ENCODE assay signal across 1 cellular context in genomic region chr17:28849281-28849680, GRCh38.
A peak's percentile ranks its signal among the peaks of the same experiment; 100 is the strongest.
TF ChIP-seq lines count a peak whose summit lies in the region.

No MANE protein-coding gene starts in this region.

TF ChIP-seq in K562, 482 proteins besides CTCF, POLR2A, EP300 and RAD21:
- TF ChIP-seq THRAP3 (IDR thresholded peaks at IDR 0.05; ENCODE audit: borderline replicate concordance) (no peak), VEZF1 (CRISPR knock-in tag; IDR thresholded peaks at IDR 0.05) (peak; percentile 91), DEAF1 (CRISPR knock-in tag; IDR thresholded peaks at IDR 0.05) (peak; percentile 25; the same call in 1 of the 2 replicates), TGIF2 (CRISPR knock-in tag; IDR thresholded peaks at IDR 0.05) (no peak), TFE3 (CRISPR knock-in tag; IDR thresholded peaks at IDR 0.05) (no peak), RBM17 (IDR thresholded peaks at IDR 0.05; ENCODE audit: borderline replicate concordance, low read depth, low read length) (no peak), HDAC2 (IDR thresholded peaks at IDR 0.05) (no peak), ZNF217 (CRISPR knock-in tag; IDR thresholded peaks at IDR 0.05) (no peak), HEY1 (CRISPR knock-in tag; IDR thresholded peaks at IDR 0.05; ENCODE audit: borderline replicate concordance) (no peak), SRF (CRISPR knock-in tag; IDR thresholded peaks at IDR 0.05) (0 out of 4 replicates have a peak, but pooled peaks of 1 of the 2 experiments have one; percentile 32), ARID2 (IDR thresholded peaks at IDR 0.05) (0 out of 2 replicates have a peak, but pooled peaks have one; percentile 45), ZBTB5 (IDR thresholded peaks at IDR 0.05) (no peak), NCOA6 (IDR thresholded peaks at IDR 0.05) (no peak), POU5F1 (IDR thresholded peaks at IDR 0.05; ENCODE audit: borderline replicate concordance, low read depth, low read length, partially characterized antibody) (no peak), ZNF584 (CRISPR knock-in tag; IDR thresholded peaks at IDR 0.05; ENCODE audit: low read depth) (no peak), ZBTB43 (CRISPR knock-in tag; IDR thresholded peaks at IDR 0.05) (no peak), SAP30 (IDR thresholded peaks at IDR 0.05; ENCODE audit: borderline replicate concordance, insufficient read depth, low read depth, low read length, poor library complexity, severe bottlenecking) (no peak), CCNT2 (IDR thresholded peaks at IDR 0.05; ENCODE audit: borderline replicate concordance, extremely low read depth, insufficient read length, low read depth, low read length) (no peak), CBFA2T3 (IDR thresholded peaks at IDR 0.05) (no peak), SNAPC5 (CRISPR knock-in tag; IDR thresholded peaks at IDR 0.05) (no peak), BRCA1 (IDR thresholded peaks at IDR 0.05) (no peak), BRCA1 (CRISPR knock-in tag; IDR thresholded peaks at IDR 0.05) (no peak), SUPT5H (IDR thresholded peaks at IDR 0.05) (no peak), CREB5 (CRISPR knock-in tag; IDR thresholded peaks at IDR 0.05) (no peak), ATF2 (CRISPR knock-in tag; IDR thresholded peaks at IDR 0.05) (no peak), ZNF41 (CRISPR knock-in tag; conservative IDR thresholded peaks at IDR 0.05) (no peak), GMEB1 (CRISPR knock-in tag; IDR thresholded peaks at IDR 0.05) (no peak), MXI1 (IDR thresholded peaks at IDR 0.05; ENCODE audit: low read depth, low read length) (no peak), CBX2 (IDR thresholded peaks at IDR 0.05; ENCODE audit: insufficient read depth, low read length, poor library complexity, severe bottlenecking) (no peak), ZNF347 (CRISPR knock-in tag; IDR thresholded peaks at IDR 0.05; ENCODE audit: low read depth) (no peak), ZNF717 (CRISPR knock-in tag; IDR thresholded peaks at IDR 0.05) (no peak), MLLT1 (IDR thresholded peaks at IDR 0.05) (no peak), NFIX (CRISPR knock-in tag; IDR thresholded peaks at IDR 0.05; ENCODE audit: low read depth) (no peak)
